In the genomic region with DNA sequence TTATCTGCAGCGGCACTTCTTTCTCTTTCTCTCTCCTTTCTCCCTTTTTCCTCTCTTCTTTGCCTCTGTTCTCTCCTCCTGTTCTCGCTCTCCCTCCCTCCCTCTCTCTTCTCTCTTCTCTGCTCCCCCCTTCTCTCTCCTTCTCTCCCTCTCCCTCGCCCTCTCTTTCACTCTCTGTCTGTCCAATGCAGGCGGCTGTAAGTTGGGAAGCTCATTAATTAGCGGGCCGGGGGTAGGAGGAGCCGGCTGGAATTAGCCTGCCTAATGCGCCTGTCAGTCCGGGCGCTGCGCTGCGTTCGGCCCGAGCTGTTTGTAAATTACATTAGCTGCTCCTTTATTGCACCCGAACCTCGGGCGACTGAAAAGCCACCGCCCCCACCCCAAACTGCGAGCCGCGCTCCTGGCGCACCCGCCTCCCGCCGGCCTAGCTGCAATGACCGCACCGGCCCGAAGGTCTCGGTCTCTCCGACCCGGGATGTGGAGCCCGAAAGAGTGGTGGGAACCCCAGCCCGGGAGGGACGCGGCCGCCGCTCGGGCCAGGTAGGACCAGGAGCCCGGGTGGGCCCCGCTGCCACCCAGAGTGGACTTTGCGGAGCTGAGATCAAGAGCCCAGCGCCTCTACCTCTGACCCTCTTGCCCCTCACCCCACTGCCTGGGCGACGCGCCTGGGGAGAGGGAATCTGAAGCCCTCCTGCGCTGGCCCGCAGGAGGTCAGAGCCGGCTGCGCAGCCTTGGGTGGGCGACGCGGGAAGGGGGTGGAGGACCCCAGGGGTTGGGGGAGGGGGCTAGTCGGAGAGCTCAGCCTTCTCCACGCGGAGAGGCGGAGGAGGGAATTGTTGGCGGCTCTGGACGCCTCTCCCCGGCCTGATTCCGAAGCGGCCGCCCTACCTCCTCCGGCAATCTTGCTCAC, we compare ENCODE assay signal across 1 cellular context.
TF ChIP-seq lines count a peak whose summit lies in the region.

A gene with protein sequence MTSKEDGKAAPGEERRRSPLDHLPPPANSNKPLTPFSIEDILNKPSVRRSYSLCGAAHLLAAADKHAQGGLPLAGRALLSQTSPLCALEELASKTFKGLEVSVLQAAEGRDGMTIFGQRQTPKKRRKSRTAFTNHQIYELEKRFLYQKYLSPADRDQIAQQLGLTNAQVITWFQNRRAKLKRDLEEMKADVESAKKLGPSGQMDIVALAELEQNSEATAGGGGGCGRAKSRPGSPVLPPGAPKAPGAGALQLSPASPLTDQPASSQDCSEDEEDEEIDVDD (minus strand): TSS at position 189 of the 910 bp plus-strand sequence. CDS start 648 bp downstream, outside the sequence.

TF ChIP-seq in HepG2, 621 proteins besides CTCF, POLR2A, EP300 and RAD21:
- TF ChIP-seq MTF2 (CRISPR knock-in tag; IDR thresholded peaks at IDR 0.05; ENCODE audit: borderline replicate concordance) (peak; percentile 85), MXI1 (IDR thresholded peaks at IDR 0.05; ENCODE audit: borderline replicate concordance, low read depth, low read length) (no peak), EZH2 (conservative IDR thresholded peaks at IDR 0.05; ENCODE audit: low read depth, low read length) (peak; percentile 91)
- TF ChIP-seq, protein P1, sequence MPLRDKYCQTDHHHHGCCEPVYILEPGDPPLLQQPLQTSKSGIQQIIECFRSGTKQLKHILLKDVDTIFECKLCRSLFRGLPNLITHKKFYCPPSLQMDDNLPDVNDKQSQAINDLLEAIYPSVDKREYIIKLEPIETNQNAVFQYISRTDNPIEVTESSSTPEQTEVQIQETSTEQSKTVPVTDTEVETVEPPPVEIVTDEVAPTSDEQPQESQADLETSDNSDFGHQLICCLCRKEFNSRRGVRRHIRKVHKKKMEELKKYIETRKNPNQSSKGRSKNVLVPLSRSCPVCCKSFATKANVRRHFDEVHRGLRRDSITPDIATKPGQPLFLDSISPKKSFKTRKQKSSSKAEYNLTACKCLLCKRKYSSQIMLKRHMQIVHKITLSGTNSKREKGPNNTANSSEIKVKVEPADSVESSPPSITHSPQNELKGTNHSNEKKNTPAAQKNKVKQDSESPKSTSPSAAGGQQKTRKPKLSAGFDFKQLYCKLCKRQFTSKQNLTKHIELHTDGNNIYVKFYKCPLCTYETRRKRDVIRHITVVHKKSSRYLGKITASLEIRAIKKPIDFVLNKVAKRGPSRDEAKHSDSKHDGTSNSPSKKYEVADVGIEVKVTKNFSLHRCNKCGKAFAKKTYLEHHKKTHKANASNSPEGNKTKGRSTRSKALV (CRISPR knock-in tag; IDR thresholded peaks at IDR 0.05) = peak; percentile 38; the same call in 1 of the 2 replicates
